Comparison of ENCODE assay signal across 1 cellular context in the genomic region with DNA sequence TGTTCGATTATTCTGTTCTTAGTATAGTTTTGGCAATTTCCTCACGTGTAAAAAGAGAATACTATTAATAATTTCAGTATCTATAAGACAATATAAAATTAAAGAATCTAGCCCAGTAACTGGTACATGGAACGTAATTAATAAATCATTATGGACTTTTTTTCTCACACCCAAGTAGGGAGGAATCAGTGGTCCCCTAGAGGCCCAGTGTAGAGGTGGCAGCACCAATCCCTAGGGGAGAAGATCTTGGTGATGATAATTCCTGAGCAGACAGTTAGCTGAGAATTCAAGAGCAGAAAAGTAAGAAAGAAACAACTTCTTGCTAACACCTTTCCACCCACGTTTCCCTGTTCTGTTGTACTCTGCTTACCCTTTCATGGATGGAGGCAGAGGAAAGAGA.
TF ChIP-seq lines count a peak whose summit lies in the region.

No MANE protein-coding gene starts in this region.

TF ChIP-seq in SK-N-SH treated with all-trans-retinoic acid at 6 μM for 48 hours, 23 proteins besides CTCF, POLR2A, EP300 and RAD21 (continued from another document):
- TF ChIP-seq, protein P1, sequence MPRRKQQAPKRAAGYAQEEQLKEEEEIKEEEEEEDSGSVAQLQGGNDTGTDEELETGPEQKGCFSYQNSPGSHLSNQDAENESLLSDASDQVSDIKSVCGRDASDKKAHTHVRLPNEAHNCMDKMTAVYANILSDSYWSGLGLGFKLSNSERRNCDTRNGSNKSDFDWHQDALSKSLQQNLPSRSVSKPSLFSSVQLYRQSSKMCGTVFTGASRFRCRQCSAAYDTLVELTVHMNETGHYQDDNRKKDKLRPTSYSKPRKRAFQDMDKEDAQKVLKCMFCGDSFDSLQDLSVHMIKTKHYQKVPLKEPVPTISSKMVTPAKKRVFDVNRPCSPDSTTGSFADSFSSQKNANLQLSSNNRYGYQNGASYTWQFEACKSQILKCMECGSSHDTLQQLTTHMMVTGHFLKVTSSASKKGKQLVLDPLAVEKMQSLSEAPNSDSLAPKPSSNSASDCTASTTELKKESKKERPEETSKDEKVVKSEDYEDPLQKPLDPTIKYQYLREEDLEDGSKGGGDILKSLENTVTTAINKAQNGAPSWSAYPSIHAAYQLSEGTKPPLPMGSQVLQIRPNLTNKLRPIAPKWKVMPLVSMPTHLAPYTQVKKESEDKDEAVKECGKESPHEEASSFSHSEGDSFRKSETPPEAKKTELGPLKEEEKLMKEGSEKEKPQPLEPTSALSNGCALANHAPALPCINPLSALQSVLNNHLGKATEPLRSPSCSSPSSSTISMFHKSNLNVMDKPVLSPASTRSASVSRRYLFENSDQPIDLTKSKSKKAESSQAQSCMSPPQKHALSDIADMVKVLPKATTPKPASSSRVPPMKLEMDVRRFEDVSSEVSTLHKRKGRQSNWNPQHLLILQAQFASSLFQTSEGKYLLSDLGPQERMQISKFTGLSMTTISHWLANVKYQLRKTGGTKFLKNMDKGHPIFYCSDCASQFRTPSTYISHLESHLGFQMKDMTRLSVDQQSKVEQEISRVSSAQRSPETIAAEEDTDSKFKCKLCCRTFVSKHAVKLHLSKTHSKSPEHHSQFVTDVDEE (CRISPR knock-in tag; IDR thresholded peaks at IDR 0.05) = no peak
- TF ChIP-seq, protein P2, sequence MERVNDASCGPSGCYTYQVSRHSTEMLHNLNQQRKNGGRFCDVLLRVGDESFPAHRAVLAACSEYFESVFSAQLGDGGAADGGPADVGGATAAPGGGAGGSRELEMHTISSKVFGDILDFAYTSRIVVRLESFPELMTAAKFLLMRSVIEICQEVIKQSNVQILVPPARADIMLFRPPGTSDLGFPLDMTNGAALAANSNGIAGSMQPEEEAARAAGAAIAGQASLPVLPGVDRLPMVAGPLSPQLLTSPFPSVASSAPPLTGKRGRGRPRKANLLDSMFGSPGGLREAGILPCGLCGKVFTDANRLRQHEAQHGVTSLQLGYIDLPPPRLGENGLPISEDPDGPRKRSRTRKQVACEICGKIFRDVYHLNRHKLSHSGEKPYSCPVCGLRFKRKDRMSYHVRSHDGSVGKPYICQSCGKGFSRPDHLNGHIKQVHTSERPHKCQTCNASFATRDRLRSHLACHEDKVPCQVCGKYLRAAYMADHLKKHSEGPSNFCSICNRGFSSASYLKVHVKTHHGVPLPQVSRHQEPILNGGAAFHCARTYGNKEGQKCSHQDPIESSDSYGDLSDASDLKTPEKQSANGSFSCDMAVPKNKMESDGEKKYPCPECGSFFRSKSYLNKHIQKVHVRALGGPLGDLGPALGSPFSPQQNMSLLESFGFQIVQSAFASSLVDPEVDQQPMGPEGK (CRISPR knock-in tag; IDR thresholded peaks at IDR 0.05; ENCODE audit: borderline replicate concordance) = no peak
- TF ChIP-seq ZFP3 (CRISPR knock-in tag; IDR thresholded peaks at IDR 0.05) (no peak), ZNF8 (CRISPR knock-in tag; IDR thresholded peaks at IDR 0.05) (no peak), ARNTL (CRISPR knock-in tag; IDR thresholded peaks at IDR 0.05; ENCODE audit: borderline replicate concordance, low read depth) (no peak), TCF4 (CRISPR knock-in tag; IDR thresholded peaks at IDR 0.05; ENCODE audit: borderline replicate concordance) (no peak), ZC3H10 (CRISPR knock-in tag; IDR thresholded peaks at IDR 0.05) (no peak), TOX (CRISPR knock-in tag; IDR thresholded peaks at IDR 0.05; ENCODE audit: borderline replicate concordance) (no peak), PPARA (CRISPR knock-in tag; IDR thresholded peaks at IDR 0.05; ENCODE audit: borderline replicate concordance) (no peak)
- TF ChIP-seq, protein P3, sequence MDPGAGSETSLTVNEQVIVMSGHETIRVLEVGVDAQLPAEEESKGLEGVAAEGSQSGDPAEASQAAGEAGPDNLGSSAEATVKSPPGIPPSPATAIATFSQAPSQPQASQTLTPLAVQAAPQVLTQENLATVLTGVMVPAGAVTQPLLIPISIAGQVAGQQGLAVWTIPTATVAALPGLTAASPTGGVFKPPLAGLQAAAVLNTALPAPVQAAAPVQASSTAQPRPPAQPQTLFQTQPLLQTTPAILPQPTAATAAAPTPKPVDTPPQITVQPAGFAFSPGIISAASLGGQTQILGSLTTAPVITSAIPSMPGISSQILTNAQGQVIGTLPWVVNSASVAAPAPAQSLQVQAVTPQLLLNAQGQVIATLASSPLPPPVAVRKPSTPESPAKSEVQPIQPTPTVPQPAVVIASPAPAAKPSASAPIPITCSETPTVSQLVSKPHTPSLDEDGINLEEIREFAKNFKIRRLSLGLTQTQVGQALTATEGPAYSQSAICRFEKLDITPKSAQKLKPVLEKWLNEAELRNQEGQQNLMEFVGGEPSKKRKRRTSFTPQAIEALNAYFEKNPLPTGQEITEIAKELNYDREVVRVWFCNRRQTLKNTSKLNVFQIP (CRISPR knock-in tag; IDR thresholded peaks at IDR 0.05; ENCODE audit: borderline replicate concordance, low read depth) = no peak
